13 cellular contexts compared by ENCODE assay signal in the genomic region with DNA sequence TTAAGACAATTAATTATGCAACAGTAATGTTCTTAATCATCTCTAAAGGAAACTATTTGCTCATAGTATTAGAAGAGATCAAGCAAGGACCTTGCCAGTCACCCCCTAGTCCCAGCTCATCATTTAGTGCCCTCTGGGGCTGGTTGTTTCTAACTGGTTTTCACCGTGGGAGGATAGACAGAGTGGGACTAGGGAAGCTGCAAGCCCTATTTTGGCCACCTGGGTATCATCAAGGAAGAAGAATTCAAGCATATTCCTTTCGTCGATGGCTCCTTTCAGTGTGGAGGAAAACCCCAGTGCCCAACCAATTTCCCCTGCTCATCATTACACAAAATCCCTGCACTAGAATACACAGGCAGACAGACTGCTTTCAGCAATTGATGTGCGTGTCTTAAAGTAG. TPM values are rescaled to one million over a fixed set of nuclear protein-coding genes. Genes with fewer than 3 reads are reported as not detected.
"Had no signal": no experiment of that assay in that cellular context is flagged by ENCODE, and none has a peak within 500 bp of the region (broad histone marks: within the 10 kb centered on the region; RNA-seq: fewer than 3 reads in every experiment).

No MANE protein-coding gene starts in this region.

- H3K27me3 ChIP-seq: ascending aorta, pancreas, vagina had no signal

- ATAC-seq: activated CD4-positive, CD25-positive, alpha-beta regulatory T cell treated with anti-CD3 and anti-CD28 coated beads, Interleukin-2, amount 50 U/mL, for 24 hours; pancreas; stimulated activated memory B cell treated with anti-CD40 and anti-IgM and Interleukin-4, amounts not matched to agents 10 μg/mL and 1 μg/mL and 100 μg/mL, for 72 hours had no signal

- FAIRE-seq: bronchial epithelial cell, pancreas had no signal

- H3K4me1 ChIP-seq: ascending aorta had no signal

- H3K4me3 Mint-ChIP-seq: activated T-helper 1 cell treated with anti-CD3 and anti-CD28 coated beads, Interleukin-12 subunit alpha, Interleukin-12 subunit beta, Interleukin-2, Interleukin-4 antibody, amounts not matched to agents 30 ng/mL and 10 ng/mL and 1 ng/mL, durations not matched to agents 14 hours and 24 hours and 36 hours; dendritic cell treated with granulocyte-macrophage colony-stimulating factor and Interleukin-4, amounts not matched to agents 40 ng/mL and 50 ng/mL, for 4 days; stimulated activated memory B cell treated with anti-CD40 and anti-IgM and Interleukin-4, amounts not matched to agents 10 μg/mL and 1 μg/mL and 100 μg/mL, for 72 hours had no signal

- H3K27ac Mint-ChIP-seq: activated T-helper 1 cell treated with anti-CD3 and anti-CD28 coated beads, Interleukin-12 subunit alpha, Interleukin-12 subunit beta, Interleukin-2, Interleukin-4 antibody, amounts not matched to agents 30 ng/mL and 10 ng/mL and 1 ng/mL, durations not matched to agents 14 hours and 24 hours and 36 hours; dendritic cell treated with granulocyte-macrophage colony-stimulating factor and Interleukin-4, amounts not matched to agents 40 ng/mL and 50 ng/mL, for 4 days; stimulated activated memory B cell treated with anti-CD40 and anti-IgM and Interleukin-4, amounts not matched to agents 10 μg/mL and 1 μg/mL and 100 μg/mL, for 72 hours had no signal

- H3K4me3 ChIP-seq: pancreas, tibial artery had no signal

- DNase-seq: activated CD4-positive, alpha-beta T cell treated with anti-CD3 and anti-CD28 coated beads, Interleukin-2, amount 50 U/mL, for 1 hour; activated CD8-positive, alpha-beta memory T cell treated with anti-CD3 and anti-CD28 coated beads for 24 hours; mesendoderm; pancreas; stimulated activated CD4-positive, alpha-beta T cell treated with anti-CD3 and anti-CD28 coated beads, Interleukin-2, amount 100 ng/mL, for 48 hours had no signal

- H3K9me3 Mint-ChIP-seq: activated T-helper 1 cell treated with anti-CD3 and anti-CD28 coated beads, Interleukin-12 subunit alpha, Interleukin-12 subunit beta, Interleukin-2, Interleukin-4 antibody, amounts not matched to agents 30 ng/mL and 10 ng/mL and 1 ng/mL, durations not matched to agents 14 hours and 24 hours and 36 hours; dendritic cell treated with granulocyte-macrophage colony-stimulating factor and Interleukin-4, amounts not matched to agents 40 ng/mL and 50 ng/mL, for 4 days; stimulated activated memory B cell treated with anti-CD40 and anti-IgM and Interleukin-4, amounts not matched to agents 10 μg/mL and 1 μg/mL and 100 μg/mL, for 72 hours had no signal

- H3K27me3 Mint-ChIP-seq: stimulated activated memory B cell treated with anti-CD40 and anti-IgM and Interleukin-4, amounts not matched to agents 10 μg/mL and 1 μg/mL and 100 μg/mL, for 72 hours had no signal

- H3K36me3 Mint-ChIP-seq: stimulated activated memory B cell treated with anti-CD40 and anti-IgM and Interleukin-4, amounts not matched to agents 10 μg/mL and 1 μg/mL and 100 μg/mL, for 72 hours had no signal

- H3K9me3 ChIP-seq: ascending aorta, pancreas, tibial artery, vagina had no signal

- H3K4me1 Mint-ChIP-seq: stimulated activated memory B cell treated with anti-CD40 and anti-IgM and Interleukin-4, amounts not matched to agents 10 μg/mL and 1 μg/mL and 100 μg/mL, for 72 hours had no signal

- H3K27ac ChIP-seq: ascending aorta, pancreas, tibial artery had no signal

- H3K36me3 ChIP-seq: ascending aorta, pancreas, tibial artery, vagina had no signal

RNA-seq across cellular contexts. Expression of a gene that starts 30.6 kb away (rescaled TPM):
- total RNA-seq: activated T-helper 1 cell treated with anti-CD3 and anti-CD28 coated beads, Interleukin-12 subunit alpha, Interleukin-12 subunit beta, Interleukin-2, Interleukin-4 antibody, amounts not matched to agents 30 ng/mL and 10 ng/mL and 1 ng/mL, durations not matched to agents 14 hours and 24 hours and 36 hours had no signal
